In the genomic region with DNA sequence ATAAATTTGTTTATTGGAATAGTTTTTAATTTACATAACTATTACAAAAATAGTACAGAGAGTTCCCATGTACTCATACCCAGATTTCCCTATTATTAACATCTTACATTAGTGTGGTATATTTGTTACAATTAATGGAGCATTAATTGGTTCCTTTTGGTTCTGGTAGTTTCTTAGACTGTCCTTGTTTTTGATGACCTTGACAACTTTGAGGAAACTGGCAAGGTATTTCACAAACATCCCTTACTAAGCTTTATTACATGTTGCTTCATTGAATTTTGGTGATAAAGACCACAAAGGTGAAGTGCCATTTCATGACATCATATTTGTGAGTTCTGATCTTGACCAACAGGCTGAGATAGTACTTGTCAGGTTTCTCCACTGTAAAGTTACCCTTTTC, we compare ENCODE assay signal across 26 cellular contexts.
"Had no signal": no experiment of that assay in that cellular context is flagged by ENCODE, and none has a peak within 500 bp of the region (broad histone marks: within the 10 kb centered on the region; RNA-seq: fewer than 3 reads in every experiment).

No MANE protein-coding gene starts in this region.

- H3K4me3 ChIP-seq: stomach, suprapubic skin, testis, thoracic aorta, thyroid gland, tibial artery, tibial nerve, transverse colon, upper lobe of left lung, upper lobe of right lung, uterus, vagina had no signal

- H3K9me3 ChIP-seq: testis, thoracic aorta, thyroid gland, tibial artery, tibial nerve, transverse colon, upper lobe of left lung, upper lobe of right lung, uterus, vagina had no signal

- H3K27me3 ChIP-seq: stomach, suprapubic skin, testis, thyroid gland, tibial artery, tibial nerve, transverse colon, upper lobe of left lung, upper lobe of right lung, uterus, vagina had no signal

- H3K36me3 ChIP-seq: stomach, suprapubic skin, thoracic aorta, thyroid gland, tibial artery, tibial nerve, transverse colon, upper lobe of left lung, upper lobe of right lung, uterus, vagina had no signal

- H3K4me1 ChIP-seq: stomach, suprapubic skin, testis, thyroid gland, tibial artery, tibial nerve, transverse colon, upper lobe of left lung, upper lobe of right lung, uterus, vagina had no signal

- H3K27ac ChIP-seq: stomach, suprapubic skin, testis, thoracic aorta, thyroid gland, tibial artery, tibial nerve, transverse colon, upper lobe of left lung, upper lobe of right lung, uterus, vagina had no signal

- DNase-seq: stimulated activated CD4-positive, alpha-beta T cell treated with anti-CD3 and anti-CD28 coated beads, Interleukin-2, amount 100 ng/mL, for 48 hours; stimulated activated CD4-positive, alpha-beta T cell treated with anti-CD3 and anti-CD28 coated beads, Interleukin-4, amount 100 ng/mL, for 1 hour; stimulated activated CD4-positive, alpha-beta T cell treated with anti-CD3 and anti-CD28 coated beads, Interleukin-4, amount 100 ng/mL, for 24 hours; stimulated activated CD4-positive, alpha-beta T cell treated with anti-CD3 and anti-CD28 coated beads, Interleukin-4, amount 100 ng/mL, for 4 hours; stimulated activated naive B cell treated with anti-CD40 and anti-IgM and Interleukin-4, amounts not matched to agents 10 μg/mL and 1 μg/mL and 100 μg/mL, for 72 hours; stimulated activated naive CD4-positive, alpha-beta T cell; stimulated activated naive CD4-positive, alpha-beta T cell treated with Interleukin-2 at 50 U/mL for 16 hours; stimulated activated naive CD8-positive, alpha-beta T cell treated with anti-CD3 and anti-CD28 coated beads, Interleukin-15, amount 100 ng/mL, for 72 hours; stimulated activated naive CD8-positive, alpha-beta T cell treated with anti-CD3 and anti-CD28 coated beads, Interleukin-15, Interleukin-2, amounts not matched to agents 100 U/mL and 50 U/mL, for 24 hours; stomach; substantia nigra; testis; thyroid gland; tibial artery; transverse colon; trophoblast cell; upper lobe of left lung; upper lobe of right lung; uterus had no signal

- ATAC-seq: stimulated activated effector memory CD8-positive, alpha-beta T cell treated with anti-CD3 and anti-CD28 coated beads, Interleukin-12 subunit alpha, Interleukin-12 subunit beta, amount 100 ng/mL, for 72 hours; stimulated activated memory B cell treated with anti-CD40 and anti-IgM and Interleukin-4, amounts not matched to agents 10 μg/mL and 1 μg/mL and 100 μg/mL, for 72 hours; stimulated activated naive B cell treated with anti-CD40 and anti-IgM and Interleukin-4, amounts not matched to agents 10 μg/mL and 1 μg/mL and 100 μg/mL, for 72 hours; stimulated activated naive CD8-positive, alpha-beta T cell treated with anti-CD3 and anti-CD28 coated beads, Interleukin-15, amount 100 ng/mL, for 72 hours; stimulated activated naive CD8-positive, alpha-beta T cell treated with anti-CD3 and anti-CD28 coated beads, Interleukin-15, Interleukin-2, amounts not matched to agents 100 U/mL and 50 U/mL, for 24 hours; upper lobe of right lung had no signal

- FAIRE-seq: urothelium cell line had no signal
